In the genomic region with DNA sequence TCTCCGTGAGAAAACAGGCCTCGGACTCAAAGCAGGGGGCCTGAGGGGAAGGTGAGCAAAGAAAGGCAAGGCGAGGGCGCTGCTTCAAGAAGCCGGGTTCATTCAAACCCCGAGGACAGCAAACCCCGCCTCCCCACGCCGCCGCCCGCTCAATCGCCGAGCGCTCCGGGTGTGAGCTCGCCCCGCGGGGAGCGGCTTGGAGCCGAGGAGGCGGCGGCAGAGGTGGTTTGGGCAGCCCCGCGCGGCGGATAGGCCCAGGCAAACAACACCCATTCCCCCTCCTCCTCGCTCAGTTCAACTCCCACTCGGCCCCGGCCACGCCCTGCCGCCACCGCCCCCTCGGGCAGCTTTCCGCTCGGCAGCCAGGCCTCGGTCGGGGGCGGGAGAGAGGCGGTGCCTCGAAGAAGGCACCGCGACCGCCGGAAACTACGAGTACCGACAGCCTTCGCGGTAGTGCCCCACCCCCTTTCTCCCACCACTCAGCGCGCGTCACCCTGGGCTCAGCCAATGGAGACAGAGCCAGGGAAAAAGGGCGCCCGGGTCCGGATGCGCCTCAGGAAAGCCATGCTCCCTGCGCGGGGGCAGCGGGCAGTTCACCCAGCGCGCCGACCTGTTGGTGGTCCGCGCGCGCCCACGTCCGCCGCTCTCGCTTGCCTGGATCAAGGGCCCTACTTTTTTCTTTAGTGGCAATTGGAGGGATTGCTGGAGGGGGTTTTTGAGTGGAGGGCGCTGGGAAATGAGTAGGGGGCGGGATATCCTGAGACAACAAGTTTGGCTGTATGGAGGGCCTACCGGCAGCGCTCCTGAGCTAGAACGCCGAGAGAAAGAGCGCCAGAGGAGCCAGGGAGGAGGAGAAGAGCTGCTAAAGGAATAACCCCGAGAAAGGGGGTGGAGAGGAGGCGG, we compare ENCODE assay signal across 8 cellular contexts. TPM values are rescaled to one million over a fixed set of nuclear protein-coding genes. Genes with fewer than 3 reads are reported as not detected.
DNase-seq lines count a peak whose midpoint lies in the region; ATAC-seq and TF ChIP-seq lines count a peak whose summit lies in the region.

No MANE protein-coding gene starts in this region.

- peak; percentile 99 to 100 (median 99) for DNase-seq in CD4-positive, CD25-positive, alpha-beta regulatory T cell
- DNase-seq in NCI-H774 (lab: John Stamatoyannopoulos, UW), result peak; percentile 99
- peak; percentile 98 to 99 for DNase-seq in activated CD4-positive, alpha-beta T cell treated with anti-CD3 and anti-CD28 coated beads, Interleukin-2, amount 50 U/mL, for 48 hours
- peak; percentile 97 to 99 (median 98) for DNase-seq in dorsolateral prefrontal cortex
- peak; percentile 100 for DNase-seq in right lobe of liver
- peak; percentile 99 for DNase-seq in stimulated activated CD4-positive, alpha-beta T cell treated with anti-CD3 and anti-CD28 coated beads, Interleukin-4, amount 100 ng/mL, for 24 hours

- intact Hi-C loops in dorsolateral prefrontal cortex (cut with DNase I) (loop anchor here (2.0 to 10.0 kb wide), 6 partner anchors 70 to 656 kb away; a partner anchor contains a TSS), right lobe of liver (cut with DNase I) (no loop called here)

- TF ChIP-seq POLR2A in right lobe of liver (IDR thresholded peaks at IDR 0.05), result peak; percentile 84

- H3K4me3 ChIP-seq in CD4-positive, CD25-positive, alpha-beta regulatory T cell (ENCODE audit: low read depth, low read length), result peak overlapping the region; percentile 74
- H3K4me3 ChIP-seq in dorsolateral prefrontal cortex (peak overlapping the region; percentile 53 to 98 (median 91)), right lobe of liver (peak overlapping the region; percentile 73 to 83 (median 74))

- no peaks in the 10 kb centered on the region for H3K27me3 ChIP-seq in CD4-positive, CD25-positive, alpha-beta regulatory T cell (ENCODE audit: control insufficient read depth, insufficient read depth, low read length)
- H3K27me3 ChIP-seq in dorsolateral prefrontal cortex (no peaks in the 10 kb centered on the region), right lobe of liver (no peaks in the 10 kb centered on the region)

- H3K27me3 Mint-ChIP-seq in CD4-positive, CD25-positive, alpha-beta regulatory T cell, result peaks cover 4% of the 10 kb centered on the region

- H3K36me3 Mint-ChIP-seq in CD4-positive, CD25-positive, alpha-beta regulatory T cell, result peaks cover 18% of the 10 kb centered on the region

- H3K4me3 Mint-ChIP-seq in CD4-positive, CD25-positive, alpha-beta regulatory T cell, result peak overlapping the region; percentile 98 to 100 (median 100)

- ATAC-seq in CD4-positive, CD25-positive, alpha-beta regulatory T cell (ENCODE audit: low read depth in 2 of 2), result peak; percentile 76 to 80
- ATAC-seq in GM19438 (IDR thresholded peaks at IDR 0.05; ENCODE audit: low read depth, unreplicated experiment) (peak; percentile 73), HG03571 (IDR thresholded peaks at IDR 0.05; ENCODE audit: unreplicated experiment) (peak; percentile 78), right lobe of liver (peak; percentile 89 to 93 (median 90))

- peak overlapping the region; percentile 97 to 99 (median 98) for H3K27ac Mint-ChIP-seq in CD4-positive, CD25-positive, alpha-beta regulatory T cell

- TF ChIP-seq CTCF in dorsolateral prefrontal cortex (IDR thresholded peaks at IDR 0.05 in 54 of 56, conservative IDR thresholded peaks at IDR 0.05 in 2 of 56; ENCODE audit: low read depth in 1 of 56, partially characterized antibody in 56 of 56) (peak in 41 of 56 donors; percentile 3 to 55 (median 33)), right lobe of liver (IDR thresholded peaks at IDR 0.05) (peak; percentile 7 to 36 (median 26))

- WGBS in right lobe of liver (ENCODE audit: insufficient coverage, low coverage, low lambda C conversion rate, missing lambda C conversion rate), result under 1% methylated on average over 43 of the region's 78 CpGs

- H3K9me3 ChIP-seq in CD4-positive, CD25-positive, alpha-beta regulatory T cell (ENCODE audit: control insufficient read depth in 2 of 2, low read length in 2 of 2), result no peaks in the 10 kb centered on the region
- H3K9me3 ChIP-seq in right lobe of liver, result no peaks in the 10 kb centered on the region

- H3K4me1 ChIP-seq in CD4-positive, CD25-positive, alpha-beta regulatory T cell (ENCODE audit: control insufficient read depth, insufficient read depth, low read length, poor library complexity, severe bottlenecking), result peaks cover 45% of the 10 kb centered on the region
- H3K4me1 ChIP-seq in right lobe of liver, result peaks cover 0 to 9% (median 2%) of the 10 kb centered on the region in 4 donors

- peak overlapping the region; percentile 99 for H3K27ac ChIP-seq in CD4-positive, CD25-positive, alpha-beta regulatory T cell (ENCODE audit: insufficient read depth, low read length, poor library complexity, severe bottlenecking)
- H3K27ac ChIP-seq in dorsolateral prefrontal cortex (peak overlapping the region; percentile 67 to 99 (median 97)), right lobe of liver (peak overlapping the region; percentile 85 to 90 (median 89))

- H3K4me1 Mint-ChIP-seq in CD4-positive, CD25-positive, alpha-beta regulatory T cell, result peaks cover 27 to 54% (median 39%) of the 10 kb centered on the region in 4 donors

- no peaks in the 10 kb centered on the region for H3K9me3 Mint-ChIP-seq in CD4-positive, CD25-positive, alpha-beta regulatory T cell

- H3K36me3 ChIP-seq in CD4-positive, CD25-positive, alpha-beta regulatory T cell (ENCODE audit: control insufficient read depth, insufficient read depth, low read length), result no peaks in the 10 kb centered on the region
- H3K36me3 ChIP-seq in right lobe of liver, result no peaks in the 10 kb centered on the region

RNA-seq across cellular contexts. Expression of a gene that starts 0.7 kb away (rescaled TPM):
- total RNA-seq in CD4-positive, CD25-positive, alpha-beta regulatory T cell, result 43.5 TPM
- 10 to 100 TPM; 14.9 to 17.4 (median 16.5) TPM for polyA plus RNA-seq in CD4-positive, CD25-positive, alpha-beta regulatory T cell
- 10 to 100 TPM in 118 of 120 experiments, 1 to 10 TPM in 2; 9.6 to 22.6 (median 14.6) TPM for total RNA-seq in dorsolateral prefrontal cortex
- total RNA-seq in right lobe of liver, result 1 to 10 TPM; 1.2 to 3.2 (median 2.3) TPM

Comparison
In these comparisons a context has a peak if more than half of its experiments do, and no peak if none do; other contexts are left out.
1. Peak in every context shown above with its lines: DNase-seq, ATAC-seq, H3K4me3 ChIP-seq and H3K27ac ChIP-seq.
2. intact Hi-C loops: an anchor here in dorsolateral prefrontal cortex (2.0 to 10.0 kb wide); none called in right lobe of liver.